Comparison of ENCODE assay signal across 18 cellular contexts in the genomic region with DNA sequence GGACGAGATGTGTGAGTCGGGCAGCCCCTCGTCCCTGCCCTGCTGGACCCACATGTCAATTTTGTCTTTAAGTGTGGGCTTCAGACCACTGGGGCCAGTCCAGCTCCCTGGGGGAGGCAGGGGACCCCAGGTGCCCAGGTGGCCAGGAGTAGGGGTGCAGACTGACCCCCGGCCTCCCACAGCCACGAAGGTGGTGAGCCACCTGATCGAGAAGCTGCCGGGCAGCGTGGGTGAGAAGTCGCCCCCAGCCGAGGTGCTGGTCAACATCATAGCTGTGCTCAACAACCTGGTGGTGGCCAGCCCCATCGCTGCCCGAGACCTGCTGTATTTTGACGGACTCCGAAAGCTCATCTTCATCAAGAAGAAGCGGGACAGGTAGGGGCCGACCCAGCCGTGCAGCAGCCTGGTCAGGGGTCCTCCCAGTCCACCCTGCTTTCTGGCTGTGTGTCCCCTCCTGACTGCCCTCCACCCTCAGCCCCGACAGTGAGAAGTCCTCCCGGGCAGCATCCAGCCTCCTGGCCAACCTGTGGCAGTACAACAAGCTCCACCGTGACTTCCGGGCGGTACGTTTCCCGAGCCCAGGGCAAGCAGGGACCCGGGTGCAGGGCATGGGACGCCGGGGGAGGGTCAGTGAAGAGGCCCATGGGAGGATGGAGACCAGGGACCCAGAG. TPM values are rescaled to one million over a fixed set of nuclear protein-coding genes. Genes with fewer than 3 reads are reported as not detected.
"Had no signal": no experiment of that assay in that cellular context is flagged by ENCODE, and none has a peak within 500 bp of the region (broad histone marks: within the 10 kb centered on the region; RNA-seq: fewer than 3 reads in every experiment).

No MANE protein-coding gene starts in this region.

- H3K27ac ChIP-seq: prostate gland, SK-N-MC, stomach, testis, upper lobe of left lung, VCaP had no signal

- H3K9me3 ChIP-seq: prostate gland, stomach, testis, upper lobe of left lung had no signal

- H3K36me3 ChIP-seq: prostate gland had no signal

- H3K27ac Mint-ChIP-seq: activated CD8-positive, alpha-beta T cell treated with anti-CD3 and anti-CD28 coated beads for 36 hours; memory B cell; nephron had no signal

- H3K4me1 Mint-ChIP-seq: nephron had no signal

- H3K9me3 Mint-ChIP-seq: activated CD8-positive, alpha-beta T cell treated with anti-CD3 and anti-CD28 coated beads for 36 hours; memory B cell; nephron; T-cell had no signal

- DNase-seq: activated CD8-positive, alpha-beta T cell treated with anti-CD3 and anti-CD28 coated beads for 36 hours; activated gamma-delta T cell; activated T-cell treated with anti-CD3 and anti-CD28 coated beads, Interleukin-2, amount 50 U/mL, for 48 hours; dermis blood vessel endothelial cell; head of caudate nucleus; stomach; T-cell; testis had no signal

- ATAC-seq: activated CD8-positive, alpha-beta T cell treated with anti-CD3 and anti-CD28 coated beads for 36 hours; sciatic nerve; T-cell had no signal

- H3K36me3 Mint-ChIP-seq: T-cell had no signal

- H3K27me3 ChIP-seq: testis had no signal

- H3K4me3 ChIP-seq: prostate gland, SK-N-MC, stomach, testis, upper lobe of left lung had no signal

- H3K4me3 Mint-ChIP-seq: activated CD8-positive, alpha-beta T cell treated with anti-CD3 and anti-CD28 coated beads for 36 hours; nephron; T-cell had no signal

RNA-seq across cellular contexts. Expression of gene PKP3, which starts 9.9 kb away (rescaled TPM):
- total RNA-seq: frontal cortex had no signal

RNA-seq across cellular contexts. Expression of gene ANO9, which starts 37.9 kb away (rescaled TPM):
- total RNA-seq: cerebellum, frontal cortex, osteoblast had no signal
